12 cellular contexts compared by ENCODE assay signal in the genomic region with DNA sequence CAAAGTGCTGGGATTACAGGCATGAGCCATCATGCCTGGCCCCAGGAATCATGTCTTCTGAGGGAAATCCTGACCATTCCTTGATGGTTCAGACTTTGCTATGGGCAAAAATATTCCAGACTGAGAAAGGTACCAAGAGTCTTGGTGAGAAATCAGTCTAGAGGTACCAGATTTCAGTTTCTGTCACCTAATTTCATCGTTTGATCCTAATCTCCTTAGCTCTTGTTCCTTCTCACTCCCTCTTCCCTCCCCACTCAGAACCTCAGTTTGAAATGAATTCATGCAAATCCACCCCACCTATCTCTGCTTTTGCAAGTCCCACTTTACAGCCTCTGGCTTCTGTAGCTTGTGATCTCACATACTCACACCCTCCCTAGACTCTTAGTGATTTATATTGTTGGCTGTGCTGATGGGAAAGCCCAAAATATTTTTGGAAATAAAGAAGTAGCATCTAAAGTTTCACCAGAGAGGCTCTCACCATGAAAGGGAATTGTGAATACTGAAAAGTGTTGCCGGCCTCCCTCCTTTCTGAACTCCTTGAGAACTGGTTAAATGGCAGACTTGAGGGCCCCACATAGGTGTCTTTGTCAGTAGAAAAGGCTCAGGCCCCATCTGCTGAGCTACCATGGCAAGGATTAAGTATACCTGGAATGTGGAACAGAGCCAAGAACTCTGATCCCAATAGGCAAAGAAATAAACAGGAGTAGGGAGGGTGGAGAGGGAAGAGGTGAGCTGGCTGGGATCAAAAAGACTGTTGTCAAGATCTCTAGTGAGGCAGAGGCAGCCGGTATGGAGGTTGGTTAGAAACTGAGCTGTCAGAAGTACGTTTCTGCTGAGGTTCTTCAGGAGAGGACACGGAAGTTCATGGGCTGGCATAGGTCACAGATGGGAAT.
A peak's percentile ranks its signal among the peaks of the same experiment; 100 is the strongest.
DNase-seq lines count a peak whose midpoint lies in the region; ATAC-seq and TF ChIP-seq lines count a peak whose summit lies in the region.
"Had no signal": no experiment of that assay in that cellular context is flagged by ENCODE, and none has a peak within 500 bp of the region (broad histone marks: within the 10 kb centered on the region; RNA-seq: fewer than 3 reads in every experiment).

No MANE protein-coding gene starts in this region.

- ATAC-seq in heart right ventricle (no peak), Right ventricle myocardium inferior (no peak), HG02870 (IDR thresholded peaks at IDR 0.05; ENCODE audit: unreplicated experiment) (no peak)

- H3K9me3 ChIP-seq in heart right ventricle: no peaks in the 10 kb centered on the region
- H3K9me3 ChIP-seq in testis: no peaks in the 10 kb centered on the region

- H3K4me1 ChIP-seq in heart right ventricle (peaks cover 2 to 35% (median 18%) of the 10 kb centered on the region in 9 donors), testis (no peaks in the 10 kb centered on the region)

- H3K4me3 ChIP-seq in heart right ventricle (no peak overlapping the region), testis (no peak overlapping the region)

- peak overlapping the region; percentile 64 for H3K27ac Mint-ChIP-seq in type B pancreatic cell
- H3K27ac Mint-ChIP-seq: T-helper 1 cell treated with Interleukin-12 subunit alpha and Interleukin-12 subunit beta and Interleukin-4 antibody, amounts not matched to agents 30 μg/mL and 1 μg/mL, for 36 hours had no signal

- intact Hi-C loops in heart right ventricle (cut with DNase I): no loop called here
- intact Hi-C loops in Right ventricle myocardium inferior (cut with DNase I): no loop called here
- intact Hi-C loops in testis (cut with DNase I; ENCODE audit: low total_unique reads): no loop called here

- H3K36me3 Mint-ChIP-seq in type B pancreatic cell: peaks cover 24% of the 10 kb centered on the region

- H3K27ac ChIP-seq in heart right ventricle (peak overlapping the region in 6 of 10 donors; percentile 45 to 80 (median 68)), testis (no peak overlapping the region)
- H3K27ac ChIP-seq: C4-2B had no signal

- H3K36me3 ChIP-seq in heart right ventricle (no peaks in the 10 kb centered on the region), testis (ENCODE audit: low read depth, missing control alignments) (no peaks in the 10 kb centered on the region)

- H3K27me3 ChIP-seq in heart right ventricle (no peaks in the 10 kb centered on the region), testis (no peaks in the 10 kb centered on the region)

- TF ChIP-seq CTCF in heart right ventricle (IDR thresholded peaks at IDR 0.05): no peak
- no peak for TF ChIP-seq CTCF in type B pancreatic cell (conservative IDR thresholded peaks at IDR 0.05)
- TF ChIP-seq CTCF in testis (IDR thresholded peaks at IDR 0.05): no peak

- no peaks in the 10 kb centered on the region for H3K27me3 Mint-ChIP-seq in type B pancreatic cell

- H3K4me3 Mint-ChIP-seq in type B pancreatic cell: peak overlapping the region; percentile 3
- H3K4me3 Mint-ChIP-seq: T-helper 1 cell treated with Interleukin-12 subunit alpha and Interleukin-12 subunit beta and Interleukin-4 antibody, amounts not matched to agents 30 μg/mL and 1 μg/mL, for 36 hours had no signal

- TF ChIP-seq POLR2A in testis (IDR thresholded peaks at IDR 0.05): no peak

- peaks cover 6% of the 10 kb centered on the region for H3K9me3 Mint-ChIP-seq in type B pancreatic cell
- H3K9me3 Mint-ChIP-seq: T-helper 1 cell treated with Interleukin-12 subunit alpha and Interleukin-12 subunit beta and Interleukin-4 antibody, amounts not matched to agents 30 μg/mL and 1 μg/mL, for 36 hours had no signal

- DNase-seq in heart right ventricle (no peak), Right ventricle myocardium inferior (ENCODE audit: missing footprints) (no peak), NCI-H69 (lab: John Stamatoyannopoulos, UW) (peak; percentile 97), inferior parietal cortex (ENCODE audit: extremely low spot score) (peak; percentile 30), type B pancreatic cell (ENCODE audit: extremely low spot score, unreplicated experiment) (no peak), testis (no peak)
- DNase-seq in activated CD4-positive, CD25-positive, alpha-beta regulatory T cell treated with anti-CD3 and anti-CD28 coated beads, Interleukin-2, amount 50 U/mL, for 72 hours: no peak
- DNase-seq: H7, NCI-H526 had no signal

- peaks cover 31% of the 10 kb centered on the region for H3K4me1 Mint-ChIP-seq in type B pancreatic cell (ENCODE audit: unreplicated experiment)

- 87 to 93% methylated on average over 5 of the region's 5 CpGs for WGBS in heart right ventricle, 2 donors
- 87 to 94% methylated on average over 5 of the region's 5 CpGs for WGBS in testis, 2 donors

Comparison
In these comparisons a context has a peak if more than half of its experiments do, and no peak if none do; other contexts are left out.
1. DNase-seq: peak in NCI-H69 (single experiment) and inferior parietal cortex (single experiment); none in heart right ventricle (0 of 2), Right ventricle myocardium inferior (single experiment), type B pancreatic cell (single experiment), activated CD4-positive, CD25-positive, alpha-beta regulatory T cell treated with anti-CD3 and anti-CD28 coated beads, Interleukin-2, amount 50 U/mL, for 72 hours (single experiment) and testis (single experiment).
2. H3K27ac ChIP-seq: peak in heart right ventricle (6 of 10); none in testis (0 of 2).